31 cellular contexts compared by ENCODE assay signal in the genomic region with DNA sequence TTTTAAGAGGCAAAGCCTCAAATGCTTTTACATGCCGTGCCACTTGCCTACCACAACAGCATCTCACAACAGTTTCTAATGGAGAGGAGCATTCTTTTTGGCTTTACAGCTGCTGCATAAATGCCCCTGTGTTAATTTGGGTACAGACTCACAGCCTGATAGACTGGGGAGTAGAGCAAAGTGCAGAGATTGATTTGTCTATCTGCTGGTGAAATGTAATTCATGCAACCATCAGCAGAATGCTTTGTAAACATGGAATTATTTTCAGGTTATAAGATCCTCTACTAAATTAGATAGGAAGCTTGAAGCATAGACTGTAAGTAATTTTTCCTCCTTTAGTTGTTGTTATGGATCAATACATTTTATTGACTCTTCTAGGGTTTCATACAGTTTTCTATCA.
"Had no signal": no experiment of that assay in that cellular context is flagged by ENCODE, and none has a peak within 500 bp of the region (broad histone marks: within the 10 kb centered on the region; RNA-seq: fewer than 3 reads in every experiment).

No MANE protein-coding gene starts in this region.

- H3K4me1 ChIP-seq: breast epithelium had no signal

- H3K27me3 ChIP-seq: adrenal gland, body of pancreas, breast epithelium, MG63 had no signal

- H3K9me3 ChIP-seq: adrenal gland, body of pancreas, breast epithelium, MG63 had no signal

- H3K4me3 Mint-ChIP-seq: activated CD4-positive, alpha-beta T cell treated with anti-CD3 and anti-CD28 coated beads, Interleukin-2, amount 10 ng/mL, durations not matched to agents 7 days and 5 days; activated CD8-positive, alpha-beta T cell treated with anti-CD3 and anti-CD28 coated beads, Interleukin-2, amount 10 ng/mL, durations not matched to agents 7 days and 5 days; activated naive CD8-positive, alpha-beta T cell treated with anti-CD3 and anti-CD28 coated beads, Interleukin-2, amount 10 ng/mL, durations not matched to agents 7 days and 5 days; activated T-cell treated with anti-CD3 and anti-CD28 coated beads, Interleukin-2, amount 50 U/mL, for 24 hours had no signal

- H3K4me3 ChIP-seq: adrenal gland, body of pancreas, breast epithelium, MG63 had no signal

- H3K9me3 Mint-ChIP-seq: activated naive CD8-positive, alpha-beta T cell treated with anti-CD3 and anti-CD28 coated beads, Interleukin-2, amount 10 ng/mL, durations not matched to agents 7 days and 5 days; activated T-cell treated with anti-CD3 and anti-CD28 coated beads, Interleukin-2, amount 50 U/mL, for 24 hours; activated T-helper 2 cell treated with anti-CD3 and anti-CD28 coated beads, Interferon-gamma antibody, Interleukin-2, Interleukin-4, amounts not matched to agents 10 μg/mL and 5 μg/mL and 100 μg/mL, durations not matched to agents 14 hours and 24 hours and 36 hours had no signal

- H3K27ac ChIP-seq: adrenal gland, body of pancreas, breast epithelium, WERI-Rb-1 had no signal

- H3K36me3 ChIP-seq: adrenal gland, breast epithelium, MG63, WERI-Rb-1 had no signal

- H3K27me3 Mint-ChIP-seq: activated CD4-positive, alpha-beta T cell treated with anti-CD3 and anti-CD28 coated beads, Interleukin-2, amount 10 ng/mL, durations not matched to agents 7 days and 5 days; activated naive CD8-positive, alpha-beta T cell treated with anti-CD3 and anti-CD28 coated beads, Interleukin-2, amount 10 ng/mL, durations not matched to agents 7 days and 5 days; activated T-cell treated with anti-CD3 and anti-CD28 coated beads, Interleukin-2, amount 50 U/mL, for 24 hours had no signal

- H3K27ac Mint-ChIP-seq: activated CD4-positive, alpha-beta T cell treated with anti-CD3 and anti-CD28 coated beads, Interleukin-2, amount 10 ng/mL, durations not matched to agents 7 days and 5 days; activated CD8-positive, alpha-beta T cell treated with anti-CD3 and anti-CD28 coated beads, Interleukin-2, amount 10 ng/mL, durations not matched to agents 7 days and 5 days; activated naive CD8-positive, alpha-beta T cell treated with anti-CD3 and anti-CD28 coated beads, Interleukin-2, amount 10 ng/mL, durations not matched to agents 7 days and 5 days; activated T-helper 2 cell treated with anti-CD3 and anti-CD28 coated beads, Interferon-gamma antibody, Interleukin-2, Interleukin-4, amounts not matched to agents 10 μg/mL and 5 μg/mL and 100 μg/mL, durations not matched to agents 14 hours and 24 hours and 36 hours had no signal

- ATAC-seq: activated CD8-positive, alpha-beta T cell treated with anti-CD3 and anti-CD28 coated beads, Interleukin-2, amount 10 ng/mL, durations not matched to agents 7 days and 5 days; body of pancreas had no signal

- DNase-seq: activated CD4-positive, alpha-beta T cell treated with anti-CD3 and anti-CD28 coated beads for 1 hour; activated CD4-positive, alpha-beta T cell treated with anti-CD3 and anti-CD28 coated beads, Interleukin-2, amount 10 ng/mL, durations not matched to agents 7 days and 5 days; activated CD4-positive, alpha-beta T cell treated with anti-CD3 and anti-CD28 coated beads, Interleukin-2, amount 50 U/mL, for 48 hours; activated CD4-positive, CD25-positive, alpha-beta regulatory T cell; activated CD8-positive, alpha-beta T cell treated with anti-CD3 and anti-CD28 coated beads, Interleukin-2, amount 10 ng/mL, durations not matched to agents 7 days and 5 days; activated gamma-delta T cell; activated naive CD4-positive, alpha-beta T cell treated with Interleukin-2 at 50 U/mL for 16 hours; activated naive CD8-positive, alpha-beta T cell treated with anti-CD3 and anti-CD28 coated beads, Interleukin-2, amount 10 ng/mL, durations not matched to agents 7 days and 5 days; activated T-cell treated with anti-CD3 and anti-CD28 coated beads, Interleukin-2, amount 50 U/mL, for 24 hours; adrenal gland; body of pancreas; Kasumi-1; KG1; MG63; NCI-H1048; NCI-H1105 treated with DMSO at 0.1 percent for 48 hours; NCI-H1436; NCI-H1694 treated with DMSO at 0.1 percent for 48 hours; NCI-H2029; NCI-H345; NCI-H524 treated with DMSO at 0.1 percent for 48 hours; NCI-H748 treated with DMSO at 0.1 percent for 48 hours; NK-92 treated with Interleukin-12 subunit alpha and Interleukin-12 subunit beta, amount 100 ng/mL, for 24 hours; Right ventricle myocardium superior; SW 1271; T-helper 1 cell; T-helper 2 cell; T-helper 9 cell; WERI-Rb-1 had no signal
